ENCODE assay signal across 8 cellular contexts in genomic region chr7:332646-333398, GRCh38. TPM values are rescaled to one million over a fixed set of nuclear protein-coding genes. Genes with fewer than 3 reads are reported as not detected.
DNase-seq lines count a peak whose midpoint lies in the region; ATAC-seq, FAIRE-seq and TF ChIP-seq lines count a peak whose summit lies in the region.

No MANE protein-coding gene starts in this region.

- H3K9me3 ChIP-seq in A673 (ENCODE audit: low read depth, low read length, poor library complexity, severe bottlenecking), result no peaks in the 10 kb centered on the region
- no peaks in the 10 kb centered on the region for H3K9me3 ChIP-seq in Peyer's patch
- H3K9me3 ChIP-seq in neuron (ENCODE audit: low read length), result no peaks in the 10 kb centered on the region

- no TSS peak for BruUV-seq in A673 (replicated peaks; lab: Mats Ljungman, UMichigan)

- H3K27me3 ChIP-seq in A673 (replicated peaks; ENCODE audit: insufficient read depth, low read depth, low read length, poor library complexity) (no peaks in the 10 kb centered on the region), Peyer's patch (no peaks in the 10 kb centered on the region), neuron (ENCODE audit: insufficient read depth, low read length) (peaks cover 2% of the 10 kb centered on the region)

- POLR2A ChIA-PET in A673 (lab: Charles Lee; ENCODE audit: low non-redundant PET), result interaction anchor here (0.7 kb wide), 2 partner anchors 577 to 598 kb away, joined by 4 to 6 read pairs; no protein-coding TSS in a partner anchor

- intact Hi-C loops in A673 (cut with micrococcal nuclease; ENCODE audit: unreplicated experiment), result loop anchor here (2.0 to 10.0 kb wide), 2 partner anchors 192 to 444 kb away; no protein-coding TSS in a partner anchor

- no peak overlapping the region for H3K4me3 Mint-ChIP-seq in activated T-helper 17 cell treated with anti-CD3 and anti-CD28 coated beads, Interleukin-2, amount 50 U/mL, for 72 hours
- peak overlapping the region in 1 of 2 donors; percentile 68 for H3K4me3 Mint-ChIP-seq in stimulated activated naive CD8-positive, alpha-beta T cell treated with anti-CD3 and anti-CD28 coated beads, Interleukin-15, amount 100 ng/mL, for 72 hours

- DNase-seq in A673 (ENCODE audit: low spot score) (peak; percentile 83), GM18507 (ENCODE audit: extremely low spot score, insufficient read length, low read depth) (peak; percentile 20), Peyer's patch (peak; percentile 67 to 93 (median 90)), fibroblast of villous mesenchyme (ENCODE audit: low read depth) (peak; percentile 66)
- DNase-seq in stimulated activated naive CD8-positive, alpha-beta T cell treated with anti-CD3 and anti-CD28 coated beads, Interleukin-15, amount 100 ng/mL, for 72 hours, result peak; percentile 89 to 91

- CTCF ChIA-PET in A673 (lab: Charles Lee), result interaction anchor here (1.0 kb wide), 2 partner anchors 11 to 435 kb away, joined by 3 read pairs; no protein-coding TSS in a partner anchor

- peak in 1 of 2 donors; percentile 26 for TF ChIP-seq POLR2A in Peyer's patch (IDR thresholded peaks at IDR 0.05)

- H3K36me3 ChIP-seq in A673 (ENCODE audit: insufficient read depth, low read length, poor library complexity, severe bottlenecking) (no peaks in the 10 kb centered on the region), Peyer's patch (no peaks in the 10 kb centered on the region), neuron (ENCODE audit: insufficient read depth, low read length) (no peaks in the 10 kb centered on the region)

- peaks cover 10% of the 10 kb centered on the region for H3K4me1 Mint-ChIP-seq in activated T-helper 17 cell treated with anti-CD3 and anti-CD28 coated beads, Interleukin-2, amount 50 U/mL, for 72 hours
- peaks cover 22% of the 10 kb centered on the region for H3K4me1 Mint-ChIP-seq in stimulated activated naive CD8-positive, alpha-beta T cell treated with anti-CD3 and anti-CD28 coated beads, Interleukin-15, amount 100 ng/mL, for 72 hours

- H3K4me3 ChIP-seq in A673 (ENCODE audit: low read depth, low read length, poor library complexity, severe bottlenecking) (peak overlapping the region; percentile 50), Peyer's patch (peak overlapping the region; percentile 14 to 48 (median 28)), fibroblast of villous mesenchyme (ENCODE audit: low read depth, low read length) (peak overlapping the region; percentile 51), neuron (ENCODE audit: low read length) (peak overlapping the region; percentile 18)

- H3K9me3 Mint-ChIP-seq in activated T-helper 17 cell treated with anti-CD3 and anti-CD28 coated beads, Interleukin-2, amount 50 U/mL, for 72 hours, result peaks cover 7% of the 10 kb centered on the region
- H3K9me3 Mint-ChIP-seq in stimulated activated naive CD8-positive, alpha-beta T cell treated with anti-CD3 and anti-CD28 coated beads, Interleukin-15, amount 100 ng/mL, for 72 hours, result peaks cover 12 to 15% of the 10 kb centered on the region in 2 donors

- no peaks in the 10 kb centered on the region for H3K36me3 Mint-ChIP-seq in activated T-helper 17 cell treated with anti-CD3 and anti-CD28 coated beads, Interleukin-2, amount 50 U/mL, for 72 hours (ENCODE audit: low read depth)

- FAIRE-seq in GM18507 (lab: Jason Lieb, UNC), result no peak

- H3K27ac ChIP-seq in A673 (ENCODE audit: low read depth, low read length, poor library complexity, severe bottlenecking), result peak overlapping the region; percentile 49
- peak overlapping the region in 3 of 4 donors; percentile 17 to 71 (median 65) for H3K27ac ChIP-seq in Peyer's patch

- H3K27me3 Mint-ChIP-seq in activated T-helper 17 cell treated with anti-CD3 and anti-CD28 coated beads, Interleukin-2, amount 50 U/mL, for 72 hours, result no peaks in the 10 kb centered on the region
- no peaks in the 10 kb centered on the region for H3K27me3 Mint-ChIP-seq in stimulated activated naive CD8-positive, alpha-beta T cell treated with anti-CD3 and anti-CD28 coated beads, Interleukin-15, amount 100 ng/mL, for 72 hours

- H2AFZ ChIP-seq in neuron (ENCODE audit: low read depth, low read length), result peak overlapping the region; percentile 82

- H3K4me1 ChIP-seq in A673 (ENCODE audit: insufficient read depth, low read length, poor library complexity, severe bottlenecking) (peaks cover 6% of the 10 kb centered on the region), Peyer's patch (peaks cover 4 to 33% (median 8%) of the 10 kb centered on the region in 4 donors), neuron (ENCODE audit: insufficient read depth, low read length) (peaks cover 6% of the 10 kb centered on the region)

- peak; percentile 90 for TF ChIP-seq CTCF in A673 (conservative IDR thresholded peaks at IDR 0.05; ENCODE audit: low read depth, low read length)
- TF ChIP-seq CTCF in Peyer's patch (IDR thresholded peaks at IDR 0.05), result peak; percentile 57 to 92 (median 84)
- TF ChIP-seq CTCF in fibroblast of villous mesenchyme (IDR thresholded peaks at IDR 0.05; ENCODE audit: insufficient read depth, low read depth, low read length), result peak; percentile 77

- H3K27ac Mint-ChIP-seq in activated T-helper 17 cell treated with anti-CD3 and anti-CD28 coated beads, Interleukin-2, amount 50 U/mL, for 72 hours, result no peak overlapping the region
- H3K27ac Mint-ChIP-seq in stimulated activated naive CD8-positive, alpha-beta T cell treated with anti-CD3 and anti-CD28 coated beads, Interleukin-15, amount 100 ng/mL, for 72 hours, result no peak overlapping the region

- ATAC-seq in activated T-helper 17 cell treated with anti-CD3 and anti-CD28 coated beads, Interleukin-2, amount 50 U/mL, for 72 hours (replicated peaks), result peak; percentile 99
- ATAC-seq in stimulated activated naive CD8-positive, alpha-beta T cell treated with anti-CD3 and anti-CD28 coated beads, Interleukin-15, amount 100 ng/mL, for 72 hours, result peak; percentile 97
- no peak for ATAC-seq in GM18867 (IDR thresholded peaks at IDR 0.05; ENCODE audit: unreplicated experiment)

RNA-seq across cellular contexts. Expression of gene FOXL3, which starts 42.9 kb away (rescaled TPM):
- total RNA-seq in A673 (2021), result not detected in 2 replicates
- not detected for total RNA-seq in Peyer's patch
- total RNA-seq in activated T-helper 17 cell treated with anti-CD3 and anti-CD28 coated beads, Interleukin-2, amount 50 U/mL, for 72 hours, result not detected
- total RNA-seq in fibroblast of villous mesenchyme, result not detected in 2 replicates

Comparison
In these comparisons a context has a peak if more than half of its experiments do, and no peak if none do; other contexts are left out.
1. DNase-seq: peak in every context shown above with its lines; median percentile 90 in Peyer's patch; 90 in stimulated activated naive CD8-positive, alpha-beta T cell treated with anti-CD3 and anti-CD28 coated beads, Interleukin-15, amount 100 ng/mL, for 72 hours; 83 in A673; 66 in fibroblast of villous mesenchyme; 20 in GM18507.